In genomic region chr14:51487848-51488247, GRCh38 we compare ENCODE assay signal across 13 cellular contexts.
"Had no signal": no experiment of that assay in that cellular context is flagged by ENCODE, and none has a peak within 500 bp of the region (broad histone marks: within the 10 kb centered on the region; RNA-seq: fewer than 3 reads in every experiment).

No MANE protein-coding gene starts in this region.

- FAIRE-seq: colon, endothelial cell of umbilical vein had no signal

- H3K36me3 Mint-ChIP-seq: activated naive CD4-positive, alpha-beta T cell treated with anti-CD3 and anti-CD28 coated beads, Interleukin-2, amount 10 ng/mL, durations not matched to agents 7 days and 5 days; WTC11 had no signal

- H3K79me2 ChIP-seq: hepatocyte had no signal

- H3K36me3 ChIP-seq: thyroid gland, uterus had no signal

- H3K9me3 ChIP-seq: thyroid gland, uterus had no signal

- H3K4me1 Mint-ChIP-seq: activated CD4-positive, alpha-beta T cell treated with anti-CD3 and anti-CD28 coated beads, Interleukin-2, amount 10 ng/mL, durations not matched to agents 24 days and 14 days; activated naive CD4-positive, alpha-beta T cell treated with anti-CD3 and anti-CD28 coated beads, Interleukin-2, amount 10 ng/mL, durations not matched to agents 7 days and 5 days; activated T-helper 17 cell treated with anti-CD3 and anti-CD28 coated beads, Interleukin-2, amount 50 U/mL, for 72 hours had no signal

- H3K4me3 ChIP-seq: hepatocyte, thyroid gland, uterus had no signal

- H3K4me3 Mint-ChIP-seq: activated CD4-positive, alpha-beta T cell treated with anti-CD3 and anti-CD28 coated beads, Interleukin-2, amount 10 ng/mL, durations not matched to agents 24 days and 14 days; activated naive CD4-positive, alpha-beta T cell treated with anti-CD3 and anti-CD28 coated beads, Interleukin-2, amount 10 ng/mL, durations not matched to agents 7 days and 5 days; activated T-helper 17 cell treated with anti-CD3 and anti-CD28 coated beads, Interleukin-2, amount 50 U/mL, for 72 hours; WTC11 had no signal

- H3K4me1 ChIP-seq: thyroid gland had no signal

- H3K4me2 ChIP-seq: hepatocyte had no signal

- H3K27ac ChIP-seq: hepatocyte, thyroid gland had no signal

- H2AFZ ChIP-seq: hepatocyte had no signal

- ATAC-seq: activated T-helper 17 cell treated with anti-CD3 and anti-CD28 coated beads, Interleukin-2, amount 50 U/mL, for 72 hours; WTC11 had no signal

- DNase-seq: activated CD4-positive, alpha-beta T cell treated with anti-CD3 and anti-CD28 coated beads, Interleukin-2, amount 10 ng/mL, durations not matched to agents 24 days and 14 days; activated naive CD4-positive, alpha-beta T cell treated with anti-CD3 and anti-CD28 coated beads, Interleukin-2, amount 10 ng/mL, durations not matched to agents 7 days and 5 days; activated T-cell treated with anti-CD3 and anti-CD28 coated beads for 4 hours; kidney glomerular epithelial cell; retina; T-helper 9 cell; thyroid gland; uterus had no signal

- H3K27me3 Mint-ChIP-seq: activated CD4-positive, alpha-beta T cell treated with anti-CD3 and anti-CD28 coated beads, Interleukin-2, amount 10 ng/mL, durations not matched to agents 24 days and 14 days; activated naive CD4-positive, alpha-beta T cell treated with anti-CD3 and anti-CD28 coated beads, Interleukin-2, amount 10 ng/mL, durations not matched to agents 7 days and 5 days had no signal

- H3K27me3 ChIP-seq: hepatocyte, thyroid gland, uterus had no signal

- H3K9me3 Mint-ChIP-seq: activated CD4-positive, alpha-beta T cell treated with anti-CD3 and anti-CD28 coated beads, Interleukin-2, amount 10 ng/mL, durations not matched to agents 24 days and 14 days; activated naive CD4-positive, alpha-beta T cell treated with anti-CD3 and anti-CD28 coated beads, Interleukin-2, amount 10 ng/mL, durations not matched to agents 7 days and 5 days; activated T-helper 17 cell treated with anti-CD3 and anti-CD28 coated beads, Interleukin-2, amount 50 U/mL, for 72 hours had no signal

- H3K27ac Mint-ChIP-seq: activated CD4-positive, alpha-beta T cell treated with anti-CD3 and anti-CD28 coated beads, Interleukin-2, amount 10 ng/mL, durations not matched to agents 24 days and 14 days; activated naive CD4-positive, alpha-beta T cell treated with anti-CD3 and anti-CD28 coated beads, Interleukin-2, amount 10 ng/mL, durations not matched to agents 7 days and 5 days; activated T-helper 17 cell treated with anti-CD3 and anti-CD28 coated beads, Interleukin-2, amount 50 U/mL, for 72 hours; WTC11 had no signal
